In the genomic region with DNA sequence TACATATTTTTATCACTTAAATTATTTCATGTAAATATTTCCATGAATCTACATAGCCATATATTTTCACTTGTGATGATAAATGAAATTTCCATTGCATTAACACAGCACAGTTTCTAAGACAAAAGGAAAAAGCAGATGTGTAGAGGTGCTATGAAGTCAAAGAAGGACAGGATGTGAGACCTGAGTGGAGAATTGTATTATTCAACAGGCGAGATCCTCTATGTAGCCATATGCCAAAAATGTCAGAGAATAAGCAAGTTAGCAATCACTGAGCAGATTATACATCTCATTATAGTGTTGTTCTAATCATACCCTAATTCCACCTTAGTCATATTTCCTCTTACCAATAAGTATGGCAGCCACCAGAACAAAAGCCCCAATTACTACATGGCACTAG, we compare ENCODE assay signal across 25 cellular contexts. TPM values are rescaled to one million over a fixed set of nuclear protein-coding genes. Genes with fewer than 3 reads are reported as not detected.
DNase-seq lines count a peak whose midpoint lies in the region; ATAC-seq lines count a peak whose summit lies in the region.
"Had no signal": no experiment of that assay in that cellular context is flagged by ENCODE, and none has a peak within 500 bp of the region (broad histone marks: within the 10 kb centered on the region; RNA-seq: fewer than 3 reads in every experiment).

No MANE protein-coding gene starts in this region.

- no peak overlapping the region for H3K4me3 Mint-ChIP-seq in activated naive CD4-positive, alpha-beta T cell treated with anti-CD3 and anti-CD28 coated beads, Interleukin-2, amount 10 ng/mL, durations not matched to agents 7 days and 5 days
- no peak overlapping the region for H3K4me3 Mint-ChIP-seq in T-helper 17 cell
- no peak overlapping the region for H3K4me3 Mint-ChIP-seq in stimulated activated effector memory CD8-positive, alpha-beta T cell treated with anti-CD3 and anti-CD28 coated beads, Interleukin-12 subunit alpha, Interleukin-12 subunit beta, amount 100 ng/mL, for 72 hours
- H3K4me3 Mint-ChIP-seq: CD8-positive, alpha-beta T cell had no signal

- CTCF ChIA-PET in activated naive CD4-positive, alpha-beta T cell treated with anti-CD3 and anti-CD28 coated beads, Interleukin-2, amount 10 ng/mL, durations not matched to agents 7 days and 5 days (lab: Charles Lee): interaction anchor here (0.6 kb wide), 1 partner anchor 45 kb away, joined by 3 read pairs; no protein-coding TSS in a partner anchor

- H3K9me3 Mint-ChIP-seq in activated naive CD4-positive, alpha-beta T cell treated with anti-CD3 and anti-CD28 coated beads, Interleukin-2, amount 50 U/mL, for 72 hours: no peaks in the 10 kb centered on the region
- no peaks in the 10 kb centered on the region for H3K9me3 Mint-ChIP-seq in activated naive CD4-positive, alpha-beta T cell treated with anti-CD3 and anti-CD28 coated beads, Interleukin-2, amount 10 ng/mL, durations not matched to agents 7 days and 5 days
- no peaks in the 10 kb centered on the region for H3K9me3 Mint-ChIP-seq in stimulated activated effector memory CD8-positive, alpha-beta T cell treated with anti-CD3 and anti-CD28 coated beads, Interleukin-12 subunit alpha, Interleukin-12 subunit beta, amount 100 ng/mL, for 72 hours
- H3K9me3 Mint-ChIP-seq: CD8-positive, alpha-beta T cell had no signal

- H3K36me3 Mint-ChIP-seq in activated naive CD4-positive, alpha-beta T cell treated with anti-CD3 and anti-CD28 coated beads, Interleukin-2, amount 50 U/mL, for 72 hours: no peaks in the 10 kb centered on the region
- H3K36me3 Mint-ChIP-seq in activated naive CD4-positive, alpha-beta T cell treated with anti-CD3 and anti-CD28 coated beads, Interleukin-2, amount 10 ng/mL, durations not matched to agents 7 days and 5 days: peaks cover 2% of the 10 kb centered on the region
- H3K36me3 Mint-ChIP-seq in T-helper 17 cell (ENCODE audit: low read depth): no peaks in the 10 kb centered on the region
- H3K36me3 Mint-ChIP-seq in stimulated activated effector memory CD8-positive, alpha-beta T cell treated with anti-CD3 and anti-CD28 coated beads, Interleukin-12 subunit alpha, Interleukin-12 subunit beta, amount 100 ng/mL, for 72 hours: peaks cover 5% of the 10 kb centered on the region

- peak overlapping the region in 1 of 2 donors; percentile 5 for H3K27ac Mint-ChIP-seq in activated naive CD4-positive, alpha-beta T cell treated with anti-CD3 and anti-CD28 coated beads, Interleukin-2, amount 50 U/mL, for 72 hours
- H3K27ac Mint-ChIP-seq in activated naive CD4-positive, alpha-beta T cell treated with anti-CD3 and anti-CD28 coated beads, Interleukin-2, amount 10 ng/mL, durations not matched to agents 7 days and 5 days: no peak overlapping the region
- H3K27ac Mint-ChIP-seq in T-helper 17 cell: peak overlapping the region; percentile 39
- H3K27ac Mint-ChIP-seq in stimulated activated effector memory CD8-positive, alpha-beta T cell treated with anti-CD3 and anti-CD28 coated beads, Interleukin-12 subunit alpha, Interleukin-12 subunit beta, amount 100 ng/mL, for 72 hours: no peak overlapping the region

- ATAC-seq in activated naive CD4-positive, alpha-beta T cell treated with anti-CD3 and anti-CD28 coated beads, Interleukin-2, amount 50 U/mL, for 72 hours: peak; percentile 33 to 59
- no peak for ATAC-seq in T-helper 17 cell
- peak; percentile 50 for ATAC-seq in stimulated activated effector memory CD8-positive, alpha-beta T cell treated with anti-CD3 and anti-CD28 coated beads, Interleukin-12 subunit alpha, Interleukin-12 subunit beta, amount 100 ng/mL, for 72 hours
- no peak for ATAC-seq in HG02973 (IDR thresholded peaks at IDR 0.05; ENCODE audit: unreplicated experiment)
- ATAC-seq: A549; CD8-positive, alpha-beta T cell; GM12878; HCT116 had no signal

- DNase-seq in activated naive CD4-positive, alpha-beta T cell treated with anti-CD3 and anti-CD28 coated beads, Interleukin-2, amount 50 U/mL, for 72 hours (ENCODE audit: low spot score in 2 of 2): no peak
- no peak for DNase-seq in activated naive CD4-positive, alpha-beta T cell treated with anti-CD3 and anti-CD28 coated beads, Interleukin-2, amount 10 ng/mL, durations not matched to agents 7 days and 5 days
- DNase-seq in T-helper 17 cell (no peak), dedifferentiated amniotic fluid mesenchymal stem cell (ENCODE audit: extremely low spot score) (no peak)
- no peak for DNase-seq in stimulated activated effector memory CD8-positive, alpha-beta T cell treated with anti-CD3 and anti-CD28 coated beads, Interleukin-12 subunit alpha, Interleukin-12 subunit beta, amount 100 ng/mL, for 72 hours (ENCODE audit: low spot score in 2 of 2)
- DNase-seq: AML-193; Caco-2; CD8-positive, alpha-beta T cell; GDM1; NCI-H1092; NCI-H1417 treated with DMSO at 0.1 percent for 48 hours; NCI-H1694 treated with DMSO at 0.1 percent for 48 hours; NCI-H2081; NCI-H2227 treated with DMSO at 0.1 percent for 48 hours; NCI-H526 treated with DMSO at 0.1 percent for 48 hours; PC-9; Right ventricle myocardium superior; RPMI8226 had no signal

- no peaks in the 10 kb centered on the region for H3K9me3 ChIP-seq in T-helper 17 cell (ENCODE audit: control insufficient read depth, low read length, poor library complexity, severe bottlenecking)
- H3K9me3 ChIP-seq: A549, Caco-2, SJSA1 had no signal

- H3K27ac ChIP-seq in angular gyrus (ENCODE audit: low read depth, low read length): peak overlapping the region; percentile 16
- H3K27ac ChIP-seq: A549; BLaER1 treated with 17β-estradiol and CSF1 and Interleukin-3, amounts not matched to agents 10 nM and 100 nM; PC-9; SJSA1 had no signal

- H3K27me3 Mint-ChIP-seq in activated naive CD4-positive, alpha-beta T cell treated with anti-CD3 and anti-CD28 coated beads, Interleukin-2, amount 10 ng/mL, durations not matched to agents 7 days and 5 days: no peaks in the 10 kb centered on the region
- no peaks in the 10 kb centered on the region for H3K27me3 Mint-ChIP-seq in T-helper 17 cell

- H3K4me1 Mint-ChIP-seq in activated naive CD4-positive, alpha-beta T cell treated with anti-CD3 and anti-CD28 coated beads, Interleukin-2, amount 10 ng/mL, durations not matched to agents 7 days and 5 days: peaks cover 14% of the 10 kb centered on the region
- H3K4me1 Mint-ChIP-seq in T-helper 17 cell: peaks cover 27% of the 10 kb centered on the region
- peaks cover 27% of the 10 kb centered on the region for H3K4me1 Mint-ChIP-seq in stimulated activated effector memory CD8-positive, alpha-beta T cell treated with anti-CD3 and anti-CD28 coated beads, Interleukin-12 subunit alpha, Interleukin-12 subunit beta, amount 100 ng/mL, for 72 hours

RNA-seq across cellular contexts. Expression of a gene that starts 38.0 kb away (rescaled TPM):
- 10 to 100 TPM; 25.0 to 30.1 TPM for total RNA-seq in activated naive CD4-positive, alpha-beta T cell treated with anti-CD3 and anti-CD28 coated beads, Interleukin-2, amount 50 U/mL, for 72 hours
- 10 to 100 TPM; 22.7 to 25.3 TPM for total RNA-seq in T-helper 17 cell

Comparison
In these comparisons a context has a peak if more than half of its experiments do, and no peak if none do; other contexts are left out.
1. ATAC-seq: peak in activated naive CD4-positive, alpha-beta T cell treated with anti-CD3 and anti-CD28 coated beads, Interleukin-2, amount 50 U/mL, for 72 hours (2 of 2) and stimulated activated effector memory CD8-positive, alpha-beta T cell treated with anti-CD3 and anti-CD28 coated beads, Interleukin-12 subunit alpha, Interleukin-12 subunit beta, amount 100 ng/mL, for 72 hours (single experiment); none in T-helper 17 cell (single experiment) and HG02973 (single experiment).